ENCODE assay signal across 13 cellular contexts in genomic region chr2:3563521-3563976, GRCh38. TPM values are rescaled to one million over a fixed set of nuclear protein-coding genes. Genes with fewer than 3 reads are reported as not detected.
DNase-seq lines count a peak whose midpoint lies in the region; ATAC-seq, FAIRE-seq and TF ChIP-seq lines count a peak whose summit lies in the region.
"Had no signal": no experiment of that assay in that cellular context is flagged by ENCODE, and none has a peak within 500 bp of the region (broad histone marks: within the 10 kb centered on the region; RNA-seq: fewer than 3 reads in every experiment).

No MANE protein-coding gene starts in this region.

- BruUV-seq in GM12878 (replicated peaks; lab: Mats Ljungman, UMichigan) (no TSS peak), MCF 10A (replicated peaks; lab: Mats Ljungman, UMichigan) (no TSS peak)

- H4K20me1 ChIP-seq in GM12878 (ENCODE audit: control insufficient read depth, insufficient read depth): no peaks in the 10 kb centered on the region

- peaks cover 0 to 3% of the 10 kb centered on the region in 2 experiments; a peak in 1 of 4 replicates for H3K36me3 ChIP-seq in GM12878 (ENCODE audit: control insufficient read depth in 2 of 2, insufficient read depth in 2 of 2, low read length in 1 of 2)
- H3K36me3 ChIP-seq in CD8-positive, alpha-beta memory T cell (ENCODE audit: insufficient read depth, low read length): no peaks in the 10 kb centered on the region
- H3K36me3 ChIP-seq in small intestine (ENCODE audit: control insufficient read depth in 2 of 2, insufficient read depth in 2 of 2, low read length in 2 of 2): no peaks in the 10 kb centered on the region

- peak overlapping the region; percentile 58 for H2AFZ ChIP-seq in GM12878 (ENCODE audit: control insufficient read depth, low read depth, low read length)

- peak overlapping the region; percentile 82 for H3K27ac ChIP-seq in GM12878 (ENCODE audit: control insufficient read depth, insufficient read depth)
- no peak overlapping the region for H3K27ac ChIP-seq in CD8-positive, alpha-beta memory T cell (ENCODE audit: low read depth, low read length)
- H3K27ac ChIP-seq in right cardiac atrium (ENCODE audit: low read length): no peak overlapping the region
- H3K27ac ChIP-seq in small intestine (ENCODE audit: low read depth in 1 of 2, low read length in 1 of 2): no peak overlapping the region

- intact Hi-C loops in GM12878 (cut with micrococcal nuclease; ENCODE audit: unreplicated experiment) (loop anchor here (1.0 kb wide), 1 partner anchor 12 kb away; the partner anchor contains the start of gene RPS7), MCF 10A (cut with micrococcal nuclease) (no loop called here), right cardiac atrium (cut with DNase I) (no loop called here)

- DNase-seq in GM12878 (ENCODE audit: low read depth, low spot score) (peak; percentile 62), MCF 10A (ENCODE audit: unreplicated experiment) (no peak), right cardiac atrium (no peak), small intestine (no peak)
- DNase-seq in CD8-positive, alpha-beta memory T cell: no peak
- DNase-seq: glutamatergic neuron had no signal

- FAIRE-seq in GM12878 (lab: Jason Lieb, UNC) (peak; percentile 80), small intestine (lab: Jason Lieb, UNC) (no peak)

- peaks cover 18% of the 10 kb centered on the region for H3K36me3 Mint-ChIP-seq in MCF 10A (ENCODE audit: insufficient read depth, unreplicated experiment)
- peaks cover 0 to 17% (median 6%) of the 10 kb centered on the region in 3 donors for H3K36me3 Mint-ChIP-seq in CD8-positive, alpha-beta memory T cell

- TF ChIP-seq EP300 in GM12878 (IDR thresholded peaks at IDR 0.05; ENCODE audit: borderline replicate concordance in 1 of 2, control insufficient read depth in 1 of 2, low read depth in 2 of 2, low read length in 2 of 2): no peak

- peak overlapping the region; percentile 36 for H3K9ac ChIP-seq in GM12878 (ENCODE audit: control insufficient read depth, insufficient read depth, low read length)

- H3K79me2 ChIP-seq in GM12878 (ENCODE audit: control insufficient read depth, insufficient read depth, low read length): peaks cover 4% of the 10 kb centered on the region

- H3K9me3 ChIP-seq in GM12878 (replicated peaks; ENCODE audit: control insufficient read depth, insufficient read depth, low read length) (no peaks in the 10 kb centered on the region; the same call in 2 of the 3 replicates), right cardiac atrium (ENCODE audit: control insufficient read depth, low read length) (no peaks in the 10 kb centered on the region), small intestine (ENCODE audit: control insufficient read depth, low read depth) (no peaks in the 10 kb centered on the region)
- H3K9me3 ChIP-seq in CD8-positive, alpha-beta memory T cell (ENCODE audit: low read length): no peaks in the 10 kb centered on the region

- POLR2A ChIA-PET in GM12878 (lab: Charles Lee) (interaction anchor here (0.7 to 2.5 kb wide), 4 partner anchors 10 to 15 kb away, joined by 3 to 11 read pairs (median 4); no protein-coding TSS in a partner anchor), MCF 10A (lab: Yijun Ruan, JAX) (interaction anchor here (0.7 to 1.2 kb wide), 3 partner anchors 12 to 186 kb away, joined by 3 read pairs; partner anchors contain the start of gene EIPR1)
- POLR2A ChIA-PET in CD8-positive, alpha-beta memory T cell (lab: Charles Lee): no interaction called here

- H3K4me1 Mint-ChIP-seq in MCF 10A (ENCODE audit: insufficient read depth, unreplicated experiment): peaks cover 10% of the 10 kb centered on the region
- H3K4me1 Mint-ChIP-seq in CD8-positive, alpha-beta memory T cell: peaks cover 3 to 8% (median 8%) of the 10 kb centered on the region in 3 donors

- TF ChIP-seq RAD21 in GM12878 (IDR thresholded peaks at IDR 0.05; ENCODE audit: insufficient read depth, low read depth, low read length): no peak

- TF ChIP-seq POLR2A in GM12878 (IDR thresholded peaks at IDR 0.05; ENCODE audit: low read depth, low read length): peak; percentile 18; the same call in 1 of the 2 replicates

- in situ Hi-C loops in GM12878 (cut with MboI): no loop called here

- H3K4me3 ChIP-seq in GM12878 (peak overlapping the region; percentile 41; the same call in 1 of the 2 replicates), right cardiac atrium (ENCODE audit: low read length) (no peak overlapping the region), small intestine (ENCODE audit: low read depth in 1 of 2, low read length in 2 of 2) (no peak overlapping the region)
- no peak overlapping the region for H3K4me3 ChIP-seq in CD8-positive, alpha-beta memory T cell (ENCODE audit: low read length)

- no peak overlapping the region for H3K27ac Mint-ChIP-seq in MCF 10A (ENCODE audit: low read depth, unreplicated experiment)
- H3K27ac Mint-ChIP-seq in CD8-positive, alpha-beta memory T cell: no peak overlapping the region
- H3K27ac Mint-ChIP-seq: activated naive CD4-positive, alpha-beta T cell treated with anti-CD3 and anti-CD28 coated beads, Interleukin-2, amount 50 U/mL, for 72 hours; WTC11 had no signal

- peak; percentile 51 for ATAC-seq in GM18861 (IDR thresholded peaks at IDR 0.05; ENCODE audit: unreplicated experiment)
- ATAC-seq in GM21447 (IDR thresholded peaks at IDR 0.05; ENCODE audit: unreplicated experiment): peak; percentile 57
- peak; percentile 48 for ATAC-seq in HG03066 (IDR thresholded peaks at IDR 0.05; ENCODE audit: low read depth, unreplicated experiment)
- peak; percentile 76 for ATAC-seq in GM12878
- no peak for ATAC-seq in right cardiac atrium
- ATAC-seq: HCT116 had no signal

- SMC1A ChIA-PET in GM12878 (lab: Charles Lee; ENCODE audit: uncharacterized antibody, unreplicated experiment): interaction anchor here (0.7 to 1.4 kb wide), 6 partner anchors 10 to 88 kb away, joined by 3 to 5 read pairs (median 4); partner anchors contain the start of gene ADI1

- no peaks in the 10 kb centered on the region for H3K27me3 Mint-ChIP-seq in MCF 10A (ENCODE audit: insufficient read depth, unreplicated experiment)
- no peaks in the 10 kb centered on the region for H3K27me3 Mint-ChIP-seq in CD8-positive, alpha-beta memory T cell

- H3K9me3 Mint-ChIP-seq in MCF 10A (ENCODE audit: unreplicated experiment): no peaks in the 10 kb centered on the region
- H3K9me3 Mint-ChIP-seq in CD8-positive, alpha-beta memory T cell: no peaks in the 10 kb centered on the region
- H3K9me3 Mint-ChIP-seq: activated naive CD4-positive, alpha-beta T cell treated with anti-CD3 and anti-CD28 coated beads, Interleukin-2, amount 50 U/mL, for 72 hours had no signal

- no peak for TF ChIP-seq CTCF in GM12878 (IDR thresholded peaks at IDR 0.05 in 2 of 3, conservative IDR thresholded peaks at IDR 0.05 in 1 of 3; ENCODE audit: control insufficient read depth in 2 of 3, extremely low read depth in 1 of 3, insufficient read depth in 1 of 3, low read depth in 3 of 3, low read length in 3 of 3)
- no peak for TF ChIP-seq CTCF in MCF 10A (IDR thresholded peaks at IDR 0.05; ENCODE audit: unreplicated experiment)

- H3K4me3 Mint-ChIP-seq in MCF 10A (ENCODE audit: unreplicated experiment): no peak overlapping the region
- no peak overlapping the region for H3K4me3 Mint-ChIP-seq in CD8-positive, alpha-beta memory T cell
- H3K4me3 Mint-ChIP-seq: WTC11 had no signal

- H3K27me3 ChIP-seq in GM12878 (replicated peaks in 1 of 2; ENCODE audit: control insufficient read depth in 2 of 2, insufficient read depth in 2 of 2, low read length in 1 of 2): no peaks in the 10 kb centered on the region
- H3K27me3 ChIP-seq in CD8-positive, alpha-beta memory T cell (ENCODE audit: insufficient read depth, low read length, poor library complexity, severe bottlenecking): no peaks in the 10 kb centered on the region
- no peaks in the 10 kb centered on the region for H3K27me3 ChIP-seq in right cardiac atrium (ENCODE audit: control insufficient read depth, insufficient read depth)
- H3K27me3 ChIP-seq in small intestine (ENCODE audit: control insufficient read depth in 2 of 2, insufficient read depth in 2 of 2, low read length in 2 of 2): no peaks in the 10 kb centered on the region

- H3K4me1 ChIP-seq in GM12878 (ENCODE audit: control insufficient read depth, insufficient read depth, low read length) (peaks cover 25% of the 10 kb centered on the region), right cardiac atrium (ENCODE audit: control insufficient read depth, insufficient read depth, low read length) (no peaks in the 10 kb centered on the region), small intestine (ENCODE audit: control insufficient read depth in 2 of 2, insufficient read depth in 1 of 2, low read depth in 1 of 2, low read length in 1 of 2) (peaks cover 0 to 2% of the 10 kb centered on the region in 2 donors)
- H3K4me1 ChIP-seq in CD8-positive, alpha-beta memory T cell (ENCODE audit: insufficient read depth, low read length): peaks cover 7% of the 10 kb centered on the region

- CTCF ChIA-PET in GM12878 (lab: Yijun Ruan, JAX) (interaction anchor here (1.0 to 2.0 kb wide), 2 partner anchors 10 to 101 kb away, joined by 3 to 14 read pairs; no protein-coding TSS in a partner anchor), MCF 10A (lab: Yijun Ruan, JAX) (interaction anchor here (0.8 kb wide), 1 partner anchor 11 kb away, joined by 3 read pairs; no protein-coding TSS in a partner anchor)
- CTCF ChIA-PET in CD8-positive, alpha-beta memory T cell (lab: Charles Lee): no interaction called here

- WGBS in GM12878 (ENCODE audit: insufficient coverage, insufficient replicate concordance, low lambda C conversion rate, missing lambda C conversion rate): 1% methylated on average over 5 of the region's 5 CpGs
- 88% methylated on average over 5 of the region's 5 CpGs for WGBS in right cardiac atrium
- WGBS in small intestine, 3 donors: 83 to 90% (median 87%) methylated on average over 5 of the region's 5 CpGs

- peak overlapping the region; percentile 32 for H3K4me2 ChIP-seq in GM12878 (ENCODE audit: control insufficient read depth, insufficient read depth)

- RAD21 ChIA-PET in GM12878 (lab: Charles Lee; ENCODE audit: unreplicated experiment): interaction anchor here (0.7 to 2.3 kb wide), 5 partner anchors 9 to 88 kb away, joined by 3 to 14 read pairs (median 6); no protein-coding TSS in a partner anchor

RNA-seq across cellular contexts. Expression of gene RNASEH1, which starts 5.4 kb away (rescaled TPM):
- 16.2 and 18.7 TPM in 2 replicates for total RNA-seq in GM12878 (2013; cell fraction: nucleolus; rRNA removed)
- total RNA-seq in GM12878 (2014; rRNA removed): 27.9 and 30.2 TPM in 2 replicates
- 27.1 and 30.5 TPM in 2 replicates for total RNA-seq in GM12878 (2014; rRNA removed; fragmentation: Illumina TruSeq; extraction: Trizol)
- total RNA-seq in GM12878 (2021): 30.5 and 34.9 TPM in 2 replicates
- polyA plus RNA-seq in GM12878 (2011; ENCODE audit: low read depth): 15.5 TPM
- polyA plus RNA-seq in GM12878 (2011; rRNA removed): 18.1 and 18.2 TPM in 2 replicates
- polyA plus RNA-seq in GM12878 (2011; cell fraction: cytosol; rRNA removed): 12.8 and 15.1 TPM in 2 replicates
- polyA plus RNA-seq in GM12878 (2011; cell fraction: nucleus; rRNA removed): 11.9 and 18.3 TPM in 2 replicates
- 15.0 and 20.5 TPM in 2 replicates for polyA plus RNA-seq in GM12878 (2012)
- 15.3 and 24.0 TPM in 2 replicates for polyA plus RNA-seq in GM12878 (2014; fragmentation: Illumina TruSeq; extraction: Trizol)
- polyA plus RNA-seq in GM12878 (2014; fragmentation: Nextera tagmentation; extraction: Ambion mirVana): 10 to 100 TPM; 24.6 to 25.7 TPM
- 28.5 and 32.8 TPM in 2 replicates for polyA plus RNA-seq in GM12878 (2014; rRNA removed)
- polyA plus RNA-seq in GM12878 (2016; fragmentation: Nextera tagmentation; extraction: Ambion mirVana): 10 to 100 TPM; 67.5 to 68.5 TPM
- polyA minus RNA-seq in GM12878 (2011; rRNA and poly(A)+ RNA removed): 5.3 and 6.2 TPM in 2 replicates
- polyA minus RNA-seq in GM12878 (2011; cell fraction: cytosol; rRNA and poly(A)+ RNA removed): 4.8 and 6.2 TPM in 2 replicates
- polyA minus RNA-seq in GM12878 (2011; cell fraction: nucleus; rRNA and poly(A)+ RNA removed): 6.5 and 11.4 TPM in 2 replicates
- total RNA-seq in MCF 10A (2022): 43.2 and 48.3 TPM in 2 replicates
- 10 to 100 TPM; 36.5 to 38.1 TPM for total RNA-seq in CD8-positive, alpha-beta memory T cell
- 34.4 TPM for polyA plus RNA-seq in CD8-positive, alpha-beta memory T cell
- total RNA-seq in right cardiac atrium: 10 to 100 TPM; 19.6 to 21.2 (median 20.0) TPM
- 17.3 TPM for polyA plus RNA-seq in right cardiac atrium
- 10 to 100 TPM in 1 of 3 donors, 1 to 10 TPM in 2; 5.1 to 16.4 (median 5.6) TPM for polyA plus RNA-seq in small intestine

RNA-seq across cellular contexts. Expression of gene RPS7, which starts 11.5 kb away (rescaled TPM):
- total RNA-seq in GM12878 (2013; cell fraction: nucleolus; rRNA removed): 297 and 312 TPM in 2 replicates
- total RNA-seq in GM12878 (2014; rRNA removed) (2,842 and 3,098 TPM in 2 replicates), GM12878 (2014; rRNA removed; fragmentation: Illumina TruSeq; extraction: Trizol) (4,662 and 4,681 TPM in 2 replicates), GM12878 (2021) (2,368 and 2,463 TPM in 2 replicates), MCF 10A (2022) (1,765 and 1,834 TPM in 2 replicates), right cardiac atrium (100 to 1,000 TPM; 741 to 785 (median 759) TPM)
- 1,818 TPM for polyA plus RNA-seq in GM12878 (2011; ENCODE audit: low read depth)
- polyA plus RNA-seq in GM12878 (2011; rRNA removed) (2,490 and 2,717 TPM in 2 replicates), GM12878 (2014; fragmentation: Illumina TruSeq; extraction: Trizol) (3,268 and 3,336 TPM in 2 replicates), GM12878 (2014; fragmentation: Nextera tagmentation; extraction: Ambion mirVana) (1,000 to 10,000 TPM; 3,009 to 3,046 TPM), GM12878 (2014; rRNA removed) (2,698 and 2,951 TPM in 2 replicates), GM12878 (2016; fragmentation: Nextera tagmentation; extraction: Ambion mirVana) (1,000 to 10,000 TPM; 1,197 to 1,434 TPM), right cardiac atrium (1,436 TPM), small intestine (1,000 to 10,000 TPM; 1,641 to 2,574 (median 2,513) TPM)
- polyA plus RNA-seq in GM12878 (2011; cell fraction: cytosol; rRNA removed): 1,447 and 1,733 TPM in 2 replicates
- 743 and 958 TPM in 2 replicates for polyA plus RNA-seq in GM12878 (2011; cell fraction: nucleus; rRNA removed)
- 2,414 and 2,708 TPM in 2 replicates for polyA plus RNA-seq in GM12878 (2012)
- 248 and 406 TPM in 2 replicates for polyA minus RNA-seq in GM12878 (2011; rRNA and poly(A)+ RNA removed)
- polyA minus RNA-seq in GM12878 (2011; cell fraction: cytosol; rRNA and poly(A)+ RNA removed): 310 and 334 TPM in 2 replicates
- polyA minus RNA-seq in GM12878 (2011; cell fraction: nucleus; rRNA and poly(A)+ RNA removed): 79.9 and 108 TPM in 2 replicates
- total RNA-seq in CD8-positive, alpha-beta memory T cell: 1,000 to 10,000 TPM; 1,423 to 1,459 TPM
- polyA plus RNA-seq in CD8-positive, alpha-beta memory T cell: 1,173 TPM

RNA-seq across cellular contexts. Expression of gene COLEC11, which starts 31.4 kb away (rescaled TPM):
- 5.3 and 5.9 TPM in 2 replicates for total RNA-seq in GM12878 (2013; cell fraction: nucleolus; rRNA removed)
- 0.11 TPM in 1 of 2 replicates, not detected in the other for total RNA-seq in GM12878 (2014; rRNA removed)
- 0.09 and 0.18 TPM in 2 replicates for total RNA-seq in GM12878 (2014; rRNA removed; fragmentation: Illumina TruSeq; extraction: Trizol)
- 0.66 and 0.74 TPM in 2 replicates for total RNA-seq in GM12878 (2021)
- 0.39 TPM for polyA plus RNA-seq in GM12878 (2011; ENCODE audit: low read depth)
- polyA plus RNA-seq in GM12878 (2011; rRNA removed): 0.30 and 0.34 TPM in 2 replicates
- polyA plus RNA-seq in GM12878 (2011; cell fraction: cytosol; rRNA removed): 0.38 and 0.39 TPM in 2 replicates
- polyA plus RNA-seq in GM12878 (2011; cell fraction: nucleus; rRNA removed): 1.9 and 2.0 TPM in 2 replicates
- 0.60 and 0.77 TPM in 2 replicates for polyA plus RNA-seq in GM12878 (2012)
- polyA plus RNA-seq in GM12878 (2014; fragmentation: Illumina TruSeq; extraction: Trizol): not detected in 2 replicates
- polyA plus RNA-seq in GM12878 (2014; fragmentation: Nextera tagmentation; extraction: Ambion mirVana): not detected
- polyA plus RNA-seq in GM12878 (2014; rRNA removed): 0.08 and 0.13 TPM in 2 replicates
- polyA plus RNA-seq in GM12878 (2016; fragmentation: Nextera tagmentation; extraction: Ambion mirVana): under 1 TPM in 1 of 2 experiments, not detected in 1; 0.16 TPM
- polyA minus RNA-seq in GM12878 (2011; rRNA and poly(A)+ RNA removed): 0.22 and 0.36 TPM in 2 replicates
- not detected in 2 replicates for polyA minus RNA-seq in GM12878 (2011; cell fraction: cytosol; rRNA and poly(A)+ RNA removed)
- polyA minus RNA-seq in GM12878 (2011; cell fraction: nucleus; rRNA and poly(A)+ RNA removed): 0.36 and 1.6 TPM in 2 replicates
- not detected in 2 replicates for total RNA-seq in MCF 10A (2022)
- under 1 TPM; 0.24 to 0.29 TPM for total RNA-seq in CD8-positive, alpha-beta memory T cell
- not detected for polyA plus RNA-seq in CD8-positive, alpha-beta memory T cell
- 10 to 100 TPM; 12.5 to 67.8 (median 36.3) TPM for total RNA-seq in right cardiac atrium
- 70.6 TPM for polyA plus RNA-seq in right cardiac atrium
- polyA plus RNA-seq in small intestine: 1 to 10 TPM in 2 of 3 donors, not detected in 1; 2.2 to 4.1 TPM
- total RNA-seq: activated naive CD4-positive, alpha-beta T cell treated with anti-CD3 and anti-CD28 coated beads, Interleukin-2, amount 50 U/mL, for 72 hours; renal cortical epithelial cell had no signal

RNA-seq across cellular contexts. Expression of gene ADI1, which starts 44.2 kb away (rescaled TPM):
- total RNA-seq in GM12878 (2013; cell fraction: nucleolus; rRNA removed): 3.7 and 4.0 TPM in 2 replicates
- total RNA-seq in GM12878 (2014; rRNA removed): 15.9 and 19.3 TPM in 2 replicates
- total RNA-seq in GM12878 (2014; rRNA removed; fragmentation: Illumina TruSeq; extraction: Trizol): 15.0 and 15.6 TPM in 2 replicates
- 17.5 and 20.6 TPM in 2 replicates for total RNA-seq in GM12878 (2021)
- polyA plus RNA-seq in GM12878 (2011; ENCODE audit: low read depth): 7.0 TPM
- 18.4 and 20.0 TPM in 2 replicates for polyA plus RNA-seq in GM12878 (2011; rRNA removed)
- polyA plus RNA-seq in GM12878 (2011; cell fraction: cytosol; rRNA removed): 16.3 and 19.4 TPM in 2 replicates
- polyA plus RNA-seq in GM12878 (2011; cell fraction: nucleus; rRNA removed): 13.3 and 14.5 TPM in 2 replicates
- 12.1 and 12.4 TPM in 2 replicates for polyA plus RNA-seq in GM12878 (2012)
- polyA plus RNA-seq in GM12878 (2014; fragmentation: Illumina TruSeq; extraction: Trizol): 16.1 and 19.8 TPM in 2 replicates
- polyA plus RNA-seq in GM12878 (2014; fragmentation: Nextera tagmentation; extraction: Ambion mirVana): 10 to 100 TPM in 1 of 2 experiments, 1 to 10 TPM in 1; 4.4 to 12.4 TPM
- polyA plus RNA-seq in GM12878 (2014; rRNA removed): 16.9 and 17.0 TPM in 2 replicates
- 10 to 100 TPM; 74.4 to 78.7 TPM for polyA plus RNA-seq in GM12878 (2016; fragmentation: Nextera tagmentation; extraction: Ambion mirVana)
- polyA minus RNA-seq in GM12878 (2011; rRNA and poly(A)+ RNA removed): 9.1 TPM in 2 replicates
- polyA minus RNA-seq in GM12878 (2011; cell fraction: cytosol; rRNA and poly(A)+ RNA removed): 4.1 and 4.9 TPM in 2 replicates
- polyA minus RNA-seq in GM12878 (2011; cell fraction: nucleus; rRNA and poly(A)+ RNA removed): 2.1 and 5.4 TPM in 2 replicates
- total RNA-seq in MCF 10A (2022): 50.1 and 61.9 TPM in 2 replicates
- 10 to 100 TPM; 33.0 to 35.3 TPM for total RNA-seq in CD8-positive, alpha-beta memory T cell
- 24.1 TPM for polyA plus RNA-seq in CD8-positive, alpha-beta memory T cell
- total RNA-seq in right cardiac atrium: 100 to 1,000 TPM; 124 to 195 (median 159) TPM
- 132 TPM for polyA plus RNA-seq in right cardiac atrium
- polyA plus RNA-seq in small intestine: 100 to 1,000 TPM in 2 of 3 donors, 10 to 100 TPM in 1; 65.4 to 615 (median 326) TPM

Comparison
In these comparisons a context has a peak if more than half of its experiments do, and no peak if none do; other contexts are left out.
1. ATAC-seq: peak in GM18861 (single experiment), GM21447 (single experiment), HG03066 (single experiment) and GM12878 (single experiment); none in right cardiac atrium (0 of 2).